Comparison of ENCODE assay signal across 10 cellular contexts in the genomic region with DNA sequence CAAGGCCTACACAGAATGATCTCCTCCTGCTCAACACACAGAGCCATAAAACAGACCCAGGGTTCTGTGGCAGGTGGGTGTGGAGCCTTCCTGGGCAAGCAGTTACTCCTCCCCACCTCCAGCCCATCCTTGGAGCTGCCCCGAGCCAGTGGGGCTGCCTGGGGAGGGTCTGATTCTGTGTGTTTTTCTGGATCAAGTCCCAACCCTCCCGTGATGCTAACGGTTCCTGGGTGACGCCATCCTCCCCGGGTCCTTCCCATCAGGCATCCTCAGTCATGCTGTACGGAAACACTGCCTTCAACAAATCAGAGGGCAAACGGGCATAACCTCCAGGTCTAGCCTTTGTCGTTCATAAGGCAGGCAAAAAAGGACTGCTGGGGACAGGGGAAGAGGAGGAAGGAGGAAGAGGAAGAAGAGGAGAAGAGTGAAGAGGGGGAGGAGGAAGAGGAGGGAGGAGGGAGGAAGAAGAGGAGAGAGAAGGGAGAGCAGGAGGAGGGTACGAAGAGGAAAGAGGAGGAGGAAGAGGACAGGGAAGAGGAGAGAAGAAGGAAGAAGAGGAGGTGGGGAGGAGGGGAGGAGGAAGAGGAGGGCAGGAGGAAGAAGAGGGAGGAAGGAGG.
DNase-seq lines count a peak whose midpoint lies in the region; ATAC-seq and TF ChIP-seq lines count a peak whose summit lies in the region.
"Had no signal": no experiment of that assay in that cellular context is flagged by ENCODE, and none has a peak within 500 bp of the region (broad histone marks: within the 10 kb centered on the region; RNA-seq: fewer than 3 reads in every experiment).

No MANE protein-coding gene starts in this region.

- H3K9me3 ChIP-seq in Karpas-422 (ENCODE audit: low read length), result no peaks in the 10 kb centered on the region
- H3K9me3 ChIP-seq in neuron (ENCODE audit: low read length), result no peaks in the 10 kb centered on the region

- peaks cover 55% of the 10 kb centered on the region for H3K79me2 ChIP-seq in Karpas-422 (ENCODE audit: low read length)

- H3K36me3 ChIP-seq in Karpas-422 (ENCODE audit: insufficient read depth, low read length) (no peaks in the 10 kb centered on the region), neuron (ENCODE audit: insufficient read depth, low read length) (no peaks in the 10 kb centered on the region)

- peak; percentile 65 for DNase-seq in D341Med (ENCODE audit: low spot score)
- DNase-seq in Karpas-422, result peak; percentile 64
- DNase-seq in NCI-H345 (lab: John Stamatoyannopoulos, UW), result no peak
- no peak for DNase-seq in globus pallidus (ENCODE audit: low spot score)
- DNase-seq: hippocampal formation; stimulated activated CD4-positive, alpha-beta T cell treated with anti-CD3 and anti-CD28 coated beads, Interleukin-12 subunit alpha, Interleukin-12 subunit beta, amount 100 ng/mL, for 4 hours had no signal

- peak overlapping the region; percentile 63 for H3K4me3 ChIP-seq in Karpas-422 (ENCODE audit: low read length)
- peak overlapping the region; percentile 10 for H3K4me3 ChIP-seq in neuron (ENCODE audit: low read length)

- no peak overlapping the region for H3K9ac ChIP-seq in Karpas-422 (ENCODE audit: low read length)

- no peaks in the 10 kb centered on the region for H3K9me2 ChIP-seq in Karpas-422 (replicated peaks; ENCODE audit: insufficient read depth, low read length)

- H2AFZ ChIP-seq in Karpas-422 (ENCODE audit: low read length), result no peak overlapping the region
- peak overlapping the region; percentile 7 for H2AFZ ChIP-seq in neuron (ENCODE audit: low read depth, low read length)

- H3K27ac ChIP-seq in Karpas-422 (ENCODE audit: low read length), result no peak overlapping the region
- peak overlapping the region; percentile 87 for H3K27ac ChIP-seq in cingulate gyrus (ENCODE audit: low read depth, low read length)

- no peak overlapping the region for H3K4me2 ChIP-seq in Karpas-422 (ENCODE audit: low read depth, low read length, poor library complexity, severe bottlenecking)

- no peaks in the 10 kb centered on the region for H3K27me3 ChIP-seq in Karpas-422 (ENCODE audit: low read length)
- no peaks in the 10 kb centered on the region for H3K27me3 ChIP-seq in neuron (ENCODE audit: insufficient read depth, low read length)

- peaks cover 4% of the 10 kb centered on the region; the same call in 1 of the 2 replicates for H4K20me1 ChIP-seq in Karpas-422 (ENCODE audit: insufficient read depth, low read depth, low read length)

- ATAC-seq in SK-N-SH treated with all-trans-retinoic acid at 6 μM for 48 hours, result no peak
- ATAC-seq in HG02884 (IDR thresholded peaks at IDR 0.05; ENCODE audit: unreplicated experiment), result no peak

- H3K4me1 ChIP-seq in Karpas-422 (ENCODE audit: low read length) (no peaks in the 10 kb centered on the region), neuron (ENCODE audit: insufficient read depth, low read length) (peaks cover 57% of the 10 kb centered on the region)

TF ChIP-seq in SK-N-SH treated with all-trans-retinoic acid at 6 μM for 48 hours, 23 proteins besides CTCF, POLR2A, EP300 and RAD21:
- TF ChIP-seq, protein P1, sequence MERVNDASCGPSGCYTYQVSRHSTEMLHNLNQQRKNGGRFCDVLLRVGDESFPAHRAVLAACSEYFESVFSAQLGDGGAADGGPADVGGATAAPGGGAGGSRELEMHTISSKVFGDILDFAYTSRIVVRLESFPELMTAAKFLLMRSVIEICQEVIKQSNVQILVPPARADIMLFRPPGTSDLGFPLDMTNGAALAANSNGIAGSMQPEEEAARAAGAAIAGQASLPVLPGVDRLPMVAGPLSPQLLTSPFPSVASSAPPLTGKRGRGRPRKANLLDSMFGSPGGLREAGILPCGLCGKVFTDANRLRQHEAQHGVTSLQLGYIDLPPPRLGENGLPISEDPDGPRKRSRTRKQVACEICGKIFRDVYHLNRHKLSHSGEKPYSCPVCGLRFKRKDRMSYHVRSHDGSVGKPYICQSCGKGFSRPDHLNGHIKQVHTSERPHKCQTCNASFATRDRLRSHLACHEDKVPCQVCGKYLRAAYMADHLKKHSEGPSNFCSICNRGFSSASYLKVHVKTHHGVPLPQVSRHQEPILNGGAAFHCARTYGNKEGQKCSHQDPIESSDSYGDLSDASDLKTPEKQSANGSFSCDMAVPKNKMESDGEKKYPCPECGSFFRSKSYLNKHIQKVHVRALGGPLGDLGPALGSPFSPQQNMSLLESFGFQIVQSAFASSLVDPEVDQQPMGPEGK (CRISPR knock-in tag; IDR thresholded peaks at IDR 0.05; ENCODE audit: borderline replicate concordance), result no peak
- TF ChIP-seq ESRRG (CRISPR knock-in tag; IDR thresholded peaks at IDR 0.05), result no peak
- no peak for TF ChIP-seq TOX (CRISPR knock-in tag; IDR thresholded peaks at IDR 0.05; ENCODE audit: borderline replicate concordance)
- TF ChIP-seq, protein P2, sequence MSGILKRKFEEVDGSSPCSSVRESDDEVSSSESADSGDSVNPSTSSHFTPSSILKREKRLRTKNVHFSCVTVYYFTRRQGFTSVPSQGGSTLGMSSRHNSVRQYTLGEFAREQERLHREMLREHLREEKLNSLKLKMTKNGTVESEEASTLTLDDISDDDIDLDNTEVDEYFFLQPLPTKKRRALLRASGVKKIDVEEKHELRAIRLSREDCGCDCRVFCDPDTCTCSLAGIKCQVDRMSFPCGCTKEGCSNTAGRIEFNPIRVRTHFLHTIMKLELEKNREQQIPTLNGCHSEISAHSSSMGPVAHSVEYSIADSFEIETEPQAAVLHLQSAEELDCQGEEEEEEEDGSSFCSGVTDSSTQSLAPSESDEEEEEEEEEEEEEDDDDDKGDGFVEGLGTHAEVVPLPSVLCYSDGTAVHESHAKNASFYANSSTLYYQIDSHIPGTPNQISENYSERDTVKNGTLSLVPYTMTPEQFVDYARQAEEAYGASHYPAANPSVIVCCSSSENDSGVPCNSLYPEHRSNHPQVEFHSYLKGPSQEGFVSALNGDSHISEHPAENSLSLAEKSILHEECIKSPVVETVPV (CRISPR knock-in tag; IDR thresholded peaks at IDR 0.05), result no peak
- TF ChIP-seq ZC3H10 (CRISPR knock-in tag; IDR thresholded peaks at IDR 0.05), result no peak
- TF ChIP-seq RARB (CRISPR knock-in tag; IDR thresholded peaks at IDR 0.05), result no peak
- no peak for TF ChIP-seq ZNF70 (CRISPR knock-in tag; IDR thresholded peaks at IDR 0.05)
- no peak for TF ChIP-seq OSR1 (CRISPR knock-in tag; IDR thresholded peaks at IDR 0.05)
- TF ChIP-seq, protein P3, sequence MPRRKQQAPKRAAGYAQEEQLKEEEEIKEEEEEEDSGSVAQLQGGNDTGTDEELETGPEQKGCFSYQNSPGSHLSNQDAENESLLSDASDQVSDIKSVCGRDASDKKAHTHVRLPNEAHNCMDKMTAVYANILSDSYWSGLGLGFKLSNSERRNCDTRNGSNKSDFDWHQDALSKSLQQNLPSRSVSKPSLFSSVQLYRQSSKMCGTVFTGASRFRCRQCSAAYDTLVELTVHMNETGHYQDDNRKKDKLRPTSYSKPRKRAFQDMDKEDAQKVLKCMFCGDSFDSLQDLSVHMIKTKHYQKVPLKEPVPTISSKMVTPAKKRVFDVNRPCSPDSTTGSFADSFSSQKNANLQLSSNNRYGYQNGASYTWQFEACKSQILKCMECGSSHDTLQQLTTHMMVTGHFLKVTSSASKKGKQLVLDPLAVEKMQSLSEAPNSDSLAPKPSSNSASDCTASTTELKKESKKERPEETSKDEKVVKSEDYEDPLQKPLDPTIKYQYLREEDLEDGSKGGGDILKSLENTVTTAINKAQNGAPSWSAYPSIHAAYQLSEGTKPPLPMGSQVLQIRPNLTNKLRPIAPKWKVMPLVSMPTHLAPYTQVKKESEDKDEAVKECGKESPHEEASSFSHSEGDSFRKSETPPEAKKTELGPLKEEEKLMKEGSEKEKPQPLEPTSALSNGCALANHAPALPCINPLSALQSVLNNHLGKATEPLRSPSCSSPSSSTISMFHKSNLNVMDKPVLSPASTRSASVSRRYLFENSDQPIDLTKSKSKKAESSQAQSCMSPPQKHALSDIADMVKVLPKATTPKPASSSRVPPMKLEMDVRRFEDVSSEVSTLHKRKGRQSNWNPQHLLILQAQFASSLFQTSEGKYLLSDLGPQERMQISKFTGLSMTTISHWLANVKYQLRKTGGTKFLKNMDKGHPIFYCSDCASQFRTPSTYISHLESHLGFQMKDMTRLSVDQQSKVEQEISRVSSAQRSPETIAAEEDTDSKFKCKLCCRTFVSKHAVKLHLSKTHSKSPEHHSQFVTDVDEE (CRISPR knock-in tag; IDR thresholded peaks at IDR 0.05), result no peak
- TF ChIP-seq ZNF565 (CRISPR knock-in tag; conservative IDR thresholded peaks at IDR 0.05; ENCODE audit: low read depth), result no peak
- TF ChIP-seq ZNF8 (CRISPR knock-in tag; IDR thresholded peaks at IDR 0.05), result no peak
- TF ChIP-seq ARNTL (CRISPR knock-in tag; IDR thresholded peaks at IDR 0.05; ENCODE audit: borderline replicate concordance, low read depth), result no peak
- no peak for TF ChIP-seq CSDC2 (CRISPR knock-in tag; IDR thresholded peaks at IDR 0.05)
- TF ChIP-seq ZFP3 (CRISPR knock-in tag; IDR thresholded peaks at IDR 0.05), result no peak
- no peak for TF ChIP-seq TCF4 (CRISPR knock-in tag; IDR thresholded peaks at IDR 0.05; ENCODE audit: borderline replicate concordance)
- TF ChIP-seq, protein P4, sequence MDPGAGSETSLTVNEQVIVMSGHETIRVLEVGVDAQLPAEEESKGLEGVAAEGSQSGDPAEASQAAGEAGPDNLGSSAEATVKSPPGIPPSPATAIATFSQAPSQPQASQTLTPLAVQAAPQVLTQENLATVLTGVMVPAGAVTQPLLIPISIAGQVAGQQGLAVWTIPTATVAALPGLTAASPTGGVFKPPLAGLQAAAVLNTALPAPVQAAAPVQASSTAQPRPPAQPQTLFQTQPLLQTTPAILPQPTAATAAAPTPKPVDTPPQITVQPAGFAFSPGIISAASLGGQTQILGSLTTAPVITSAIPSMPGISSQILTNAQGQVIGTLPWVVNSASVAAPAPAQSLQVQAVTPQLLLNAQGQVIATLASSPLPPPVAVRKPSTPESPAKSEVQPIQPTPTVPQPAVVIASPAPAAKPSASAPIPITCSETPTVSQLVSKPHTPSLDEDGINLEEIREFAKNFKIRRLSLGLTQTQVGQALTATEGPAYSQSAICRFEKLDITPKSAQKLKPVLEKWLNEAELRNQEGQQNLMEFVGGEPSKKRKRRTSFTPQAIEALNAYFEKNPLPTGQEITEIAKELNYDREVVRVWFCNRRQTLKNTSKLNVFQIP (CRISPR knock-in tag; IDR thresholded peaks at IDR 0.05; ENCODE audit: borderline replicate concordance, low read depth), result no peak

Comparison
In these comparisons a context has a peak if more than half of its experiments do, and no peak if none do; other contexts are left out.
1. DNase-seq: peak in D341Med (single experiment) and Karpas-422 (single experiment); none in NCI-H345 (single experiment) and globus pallidus (single experiment).